ENCODE assay signal across 8 cellular contexts in genomic region chr12:13196302-13196921, GRCh38. TPM values are rescaled to one million over a fixed set of nuclear protein-coding genes. Genes with fewer than 3 reads are reported as not detected.
A peak's percentile ranks its signal among the peaks of the same experiment; 100 is the strongest.
DNase-seq lines count a peak whose midpoint lies in the region; TF ChIP-seq lines count a peak whose summit lies in the region.

TSS of gene EMP1 (plus strand) at chr12:13196726. CDS start at chr12:13211511, 14,785 bp downstream.

- H3K27ac ChIP-seq in effector memory CD4-positive, alpha-beta T cell (ENCODE audit: insufficient read depth, low read length, poor library complexity, severe bottlenecking), result peak within 1 kb of the TSS; percentile 50

- H3K36me3 ChIP-seq in effector memory CD4-positive, alpha-beta T cell (ENCODE audit: control insufficient read depth, insufficient read depth, low read length), result no peaks in the 10 kb centered on the region

- H3K4me1 ChIP-seq in effector memory CD4-positive, alpha-beta T cell (ENCODE audit: control insufficient read depth, insufficient read depth, low read length, poor library complexity, severe bottlenecking), result peaks cover 19% of the 10 kb centered on the region

- DNase-seq in HFFc6, result peak; percentile 100
- DNase-seq in NCI-H1694 (lab: John Stamatoyannopoulos, UW), result peak; percentile 55
- peak; percentile 78 for DNase-seq in activated CD8-positive, alpha-beta memory T cell treated with anti-CD3 and anti-CD28 coated beads for 24 hours
- DNase-seq in effector memory CD4-positive, alpha-beta T cell, result peak; percentile 42 to 66 (median 43)
- DNase-seq in middle frontal gyrus (ENCODE audit: extremely low spot score, low spot score), result peak; percentile 49
- peak; percentile 23 to 52 for DNase-seq in stimulated activated CD8-positive, alpha-beta memory T cell treated with anti-CD3 and anti-CD28 coated beads, Interleukin-4, amount 100 ng/mL, for 1 hour (ENCODE audit: low read depth in 2 of 2, low spot score in 1 of 2)
- DNase-seq in GM19240 (ENCODE audit: insufficient read length, low spot score), result no peak

- H3K27ac Mint-ChIP-seq in HFFc6, result peak within 1 kb of the TSS; percentile 98

- H3K4me3 ChIP-seq in GM08714 (ENCODE audit: low read length), result peak within 1 kb of the TSS; percentile 8; the same call in 1 of the 2 replicates
- peak within 1 kb of the TSS; percentile 59 for H3K4me3 ChIP-seq in effector memory CD4-positive, alpha-beta T cell (ENCODE audit: insufficient read depth, low read depth, low read length, poor library complexity, severe bottlenecking)

- H3K36me3 Mint-ChIP-seq in HFFc6 (ENCODE audit: low read depth), result peaks cover 47% of the 10 kb centered on the region

- no peaks in the 10 kb centered on the region for H3K27me3 ChIP-seq in effector memory CD4-positive, alpha-beta T cell (replicated peaks; ENCODE audit: control insufficient read depth, insufficient read depth, low read length, poor library complexity, severe bottlenecking)

- H3K4me1 Mint-ChIP-seq in HFFc6 (ENCODE audit: low read depth), result peaks cover 73% of the 10 kb centered on the region

- TF ChIP-seq CTCF in HFFc6 (IDR thresholded peaks at IDR 0.05), result no peak

- no peaks in the 10 kb centered on the region for H3K9me3 ChIP-seq in effector memory CD4-positive, alpha-beta T cell (ENCODE audit: control insufficient read depth, low read length)

- H3K4me3 Mint-ChIP-seq in HFFc6, result peak within 1 kb of the TSS; percentile 98

- peaks cover 14% of the 10 kb centered on the region for H3K27me3 Mint-ChIP-seq in HFFc6 (ENCODE audit: insufficient read depth)

- H3K9me3 Mint-ChIP-seq in HFFc6, result no peaks in the 10 kb centered on the region

RNA-seq across cellular contexts. Expression of gene EMP1, which starts in this region (rescaled TPM):
- total RNA-seq in HFFc6 (2021; fragmentation: NEBNext Ultra II Directional; extraction: Animal tissue kit (Norgen Biotek cat#: 25700)), result 100 to 1,000 TPM; 217 to 417 (median 356) TPM
